In the genomic region with DNA sequence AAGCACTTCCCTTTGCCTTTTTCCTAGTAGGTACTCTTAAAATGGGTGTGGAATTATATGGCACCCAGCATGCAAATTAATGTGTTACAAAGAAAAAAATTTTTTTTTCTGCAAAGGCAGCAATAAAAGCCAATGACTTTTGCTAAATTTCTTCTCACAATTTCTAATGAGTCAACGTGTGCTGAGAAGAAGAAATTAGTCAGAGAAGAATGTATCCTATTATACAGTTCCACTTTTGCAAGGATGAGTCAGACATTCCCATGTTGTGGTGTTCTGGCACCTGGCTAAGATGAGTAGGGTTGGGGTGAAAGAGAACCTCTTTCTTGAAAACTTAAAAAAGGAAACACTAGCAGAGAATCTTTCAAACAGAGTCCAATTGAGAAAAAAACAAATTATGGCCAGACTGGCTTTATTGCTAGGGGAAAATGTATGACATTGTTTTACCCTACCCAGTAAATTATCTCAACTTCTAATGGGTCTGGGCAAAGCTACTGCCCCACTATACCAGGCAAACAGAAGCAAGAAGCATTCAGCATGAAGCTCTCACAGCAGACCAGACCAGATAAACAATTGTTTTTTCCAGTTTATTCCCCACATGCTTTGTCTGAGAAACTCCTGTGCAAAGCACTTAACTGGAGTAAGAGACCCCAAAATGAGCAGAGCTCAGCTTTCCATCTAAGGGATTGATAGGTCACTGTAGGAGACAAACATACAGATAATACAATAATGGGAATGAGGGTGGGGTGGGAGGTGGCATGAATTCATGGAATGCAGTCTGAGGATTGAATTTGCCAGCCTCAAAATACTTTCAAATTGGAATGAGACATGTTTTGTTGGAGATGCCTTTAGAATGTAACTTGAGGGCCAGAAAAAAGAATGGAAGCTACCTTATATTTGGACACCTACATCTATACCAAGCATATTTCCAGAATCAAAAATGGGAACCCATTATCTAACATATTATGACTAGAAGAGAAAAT, we compare ENCODE assay signal across 9 cellular contexts.
DNase-seq lines count a peak whose midpoint lies in the region; ATAC-seq and TF ChIP-seq lines count a peak whose summit lies in the region.
"Had no signal": no experiment of that assay in that cellular context is flagged by ENCODE, and none has a peak within 500 bp of the region (broad histone marks: within the 10 kb centered on the region; RNA-seq: fewer than 3 reads in every experiment).

No MANE protein-coding gene starts in this region.

- DNase-seq in activated CD4-positive, alpha-beta T cell treated with anti-CD3 and anti-CD28 coated beads, Interleukin-2, amount 50 U/mL, for 48 hours = peak; percentile 32 to 53
- DNase-seq in activated CD4-positive, alpha-beta T cell treated with anti-CD3 and anti-CD28 coated beads, Interleukin-2, amount 10 ng/mL, durations not matched to agents 7 days and 5 days = no peak
- DNase-seq in RWPE1 (ENCODE audit: low spot score) (peak; percentile 84), fibroblast of lung (ENCODE audit: low read depth in 2 of 2) (peak; percentile 59 to 94), H7 (no peak), osteocyte (ENCODE audit: extremely low spot score, unreplicated experiment) (no peak)
- peak; percentile 43 for DNase-seq in stimulated activated CD8-positive, alpha-beta memory T cell treated with anti-CD3 and anti-CD28 coated beads, Interleukin-4, amount 100 ng/mL, for 48 hours
- DNase-seq: NCI-H345 had no signal

- H3K36me3 ChIP-seq in fibroblast of lung (ENCODE audit: control insufficient read depth, insufficient read depth, low read length) (no peaks in the 10 kb centered on the region), H7 (replicated peaks; ENCODE audit: control insufficient read depth, insufficient read depth, low read length) (no peaks in the 10 kb centered on the region)

- ATAC-seq in GM18861 (IDR thresholded peaks at IDR 0.05; ENCODE audit: unreplicated experiment) = no peak

- H3K27me3 ChIP-seq in fibroblast of lung (ENCODE audit: control insufficient read depth, insufficient read depth, low read length) (no peaks in the 10 kb centered on the region), H7 (ENCODE audit: control insufficient read depth, insufficient read depth, low read length) (no peaks in the 10 kb centered on the region)

- H3K27ac Mint-ChIP-seq in activated CD4-positive, alpha-beta T cell treated with anti-CD3 and anti-CD28 coated beads, Interleukin-2, amount 10 ng/mL, durations not matched to agents 7 days and 5 days = no peak overlapping the region
- no peak overlapping the region for H3K27ac Mint-ChIP-seq in osteocyte (ENCODE audit: unreplicated experiment)

- no peak overlapping the region for H2AFZ ChIP-seq in fibroblast of lung (ENCODE audit: low read length)

- no peaks in the 10 kb centered on the region for H3K9me3 ChIP-seq in fibroblast of lung (ENCODE audit: control insufficient read depth, insufficient read depth, low read depth, low read length)

- peaks cover 3% of the 10 kb centered on the region for H3K4me1 ChIP-seq in fibroblast of lung (ENCODE audit: control insufficient read depth, extremely low read depth, insufficient read depth, low read length)

- CTCF ChIA-PET in activated CD4-positive, alpha-beta T cell treated with anti-CD3 and anti-CD28 coated beads, Interleukin-2, amount 10 ng/mL, durations not matched to agents 7 days and 5 days (lab: Charles Lee) = no interaction called here
- CTCF ChIA-PET in RWPE1 (lab: Yijun Ruan, JAX) = no interaction called here

- no peaks in the 10 kb centered on the region for H3K9me3 Mint-ChIP-seq in activated CD4-positive, alpha-beta T cell treated with anti-CD3 and anti-CD28 coated beads, Interleukin-2, amount 10 ng/mL, durations not matched to agents 7 days and 5 days
- H3K9me3 Mint-ChIP-seq in osteocyte (ENCODE audit: unreplicated experiment) = peaks cover 4% of the 10 kb centered on the region

- H3K4me3 Mint-ChIP-seq in activated CD4-positive, alpha-beta T cell treated with anti-CD3 and anti-CD28 coated beads, Interleukin-2, amount 10 ng/mL, durations not matched to agents 7 days and 5 days = no peak overlapping the region
- H3K4me3 Mint-ChIP-seq in osteocyte (ENCODE audit: unreplicated experiment) = no peak overlapping the region

- H3K4me3 ChIP-seq in fibroblast of lung (replicated peaks in 1 of 4; ENCODE audit: control extremely low read depth in 1 of 4, insufficient read depth in 1 of 4, low read depth in 3 of 4, low read length in 4 of 4) = no peak overlapping the region
- H3K4me3 ChIP-seq in H7 (ENCODE audit: insufficient read depth, low read depth, low read length) = no peak overlapping the region

- H3K36me3 Mint-ChIP-seq in activated CD4-positive, alpha-beta T cell treated with anti-CD3 and anti-CD28 coated beads, Interleukin-2, amount 10 ng/mL, durations not matched to agents 7 days and 5 days (ENCODE audit: low read depth) = no peaks in the 10 kb centered on the region
- no peaks in the 10 kb centered on the region for H3K36me3 Mint-ChIP-seq in osteocyte (ENCODE audit: unreplicated experiment)

- no peaks in the 10 kb centered on the region for H3K79me2 ChIP-seq in fibroblast of lung (ENCODE audit: control insufficient read depth, insufficient read depth, low read length)

- peaks cover 10% of the 10 kb centered on the region for H3K4me1 Mint-ChIP-seq in activated CD4-positive, alpha-beta T cell treated with anti-CD3 and anti-CD28 coated beads, Interleukin-2, amount 10 ng/mL, durations not matched to agents 7 days and 5 days
- H3K4me1 Mint-ChIP-seq in osteocyte (ENCODE audit: unreplicated experiment) = peaks cover 31% of the 10 kb centered on the region

- H3K27ac ChIP-seq in RWPE1 (peak overlapping the region; percentile 87), fibroblast of lung (ENCODE audit: insufficient read depth, low read length) (no peak overlapping the region)

- no peaks in the 10 kb centered on the region for H4K20me1 ChIP-seq in fibroblast of lung (ENCODE audit: control insufficient read depth, extremely low read depth, insufficient read depth, low read length)

- TF ChIP-seq CTCF in RWPE1 (conservative IDR thresholded peaks at IDR 0.05; ENCODE audit: low read depth) (no peak), fibroblast of lung (conservative IDR thresholded peaks at IDR 0.05 in 1 of 2, IDR thresholded peaks at IDR 0.05 in 1 of 2; ENCODE audit: low read depth in 1 of 2, low read length in 2 of 2) (no peak), osteocyte (IDR thresholded peaks at IDR 0.05) (no peak)

- no peak overlapping the region for H3K9ac ChIP-seq in fibroblast of lung (ENCODE audit: insufficient read depth, low read length)

- H3K4me2 ChIP-seq in fibroblast of lung (ENCODE audit: extremely low read depth, insufficient read depth, low read length) = peak overlapping the region; percentile 25

- peaks cover 3% of the 10 kb centered on the region for H3K27me3 Mint-ChIP-seq in activated CD4-positive, alpha-beta T cell treated with anti-CD3 and anti-CD28 coated beads, Interleukin-2, amount 10 ng/mL, durations not matched to agents 7 days and 5 days
- peaks cover 2% of the 10 kb centered on the region for H3K27me3 Mint-ChIP-seq in osteocyte (ENCODE audit: unreplicated experiment)

- POLR2A ChIA-PET in activated CD4-positive, alpha-beta T cell treated with anti-CD3 and anti-CD28 coated beads, Interleukin-2, amount 10 ng/mL, durations not matched to agents 7 days and 5 days (lab: Charles Lee) = no interaction called here
- POLR2A ChIA-PET in RWPE1 (lab: Yijun Ruan, JAX; ENCODE audit: low non-redundant PET) = no interaction called here

Comparison
In these comparisons a context has a peak if more than half of its experiments do, and no peak if none do; other contexts are left out.
1. DNase-seq: peak in activated CD4-positive, alpha-beta T cell treated with anti-CD3 and anti-CD28 coated beads, Interleukin-2, amount 50 U/mL, for 48 hours (2 of 2), RWPE1 (single experiment), fibroblast of lung (2 of 2) and stimulated activated CD8-positive, alpha-beta memory T cell treated with anti-CD3 and anti-CD28 coated beads, Interleukin-4, amount 100 ng/mL, for 48 hours (single experiment); none in activated CD4-positive, alpha-beta T cell treated with anti-CD3 and anti-CD28 coated beads, Interleukin-2, amount 10 ng/mL, durations not matched to agents 7 days and 5 days (single experiment), H7 (single experiment) and osteocyte (single experiment).